12 cellular contexts compared by ENCODE assay signal in genomic region chr14:67881225-67881624, GRCh38.
DNase-seq lines count a peak whose midpoint lies in the region; ATAC-seq and TF ChIP-seq lines count a peak whose summit lies in the region.
"Had no signal": no experiment of that assay in that cellular context is flagged by ENCODE, and none has a peak within 500 bp of the region (broad histone marks: within the 10 kb centered on the region; RNA-seq: fewer than 3 reads in every experiment).

No MANE protein-coding gene starts in this region.

- H3K4me3 Mint-ChIP-seq in CD8-positive, alpha-beta T cell = no peak overlapping the region

- no peak overlapping the region for H3K9ac ChIP-seq in Loucy (ENCODE audit: low read depth, low read length, poor library complexity, severe bottlenecking)

- H3K36me3 ChIP-seq in CD8-positive, alpha-beta T cell (ENCODE audit: insufficient read depth, low read length) = no peaks in the 10 kb centered on the region
- H3K36me3 ChIP-seq in Loucy (ENCODE audit: insufficient read depth, low read length) (no peaks in the 10 kb centered on the region), gastroesophageal sphincter (no peaks in the 10 kb centered on the region)
- H3K36me3 ChIP-seq: right atrium auricular region had no signal

- DNase-seq in CD8-positive, alpha-beta T cell = peak in 1 of 7 experiments; percentile 14
- DNase-seq in SHP77 (lab: John Stamatoyannopoulos, UW) (no peak), LoVo (ENCODE audit: low spot score) (no peak)
- DNase-seq in stimulated activated naive CD4-positive, alpha-beta T cell (lab: John Stamatoyannopoulos, UW) = no peak
- DNase-seq: activated CD4-positive, alpha-beta T cell treated with anti-CD3 and anti-CD28 coated beads, Interleukin-2, amount 50 U/mL, for 1 hour; C1 segment of cervical spinal cord; NCI-H774 had no signal

- no peak for ATAC-seq in CD8-positive, alpha-beta T cell
- ATAC-seq in GM18909 (IDR thresholded peaks at IDR 0.05; ENCODE audit: poor library complexity, unreplicated experiment) = peak; percentile 97
- ATAC-seq in HG02759 (IDR thresholded peaks at IDR 0.05; ENCODE audit: unreplicated experiment) = peak; percentile 96
- ATAC-seq in gastroesophageal sphincter = no peak

- no peaks in the 10 kb centered on the region for H4K20me1 ChIP-seq in Loucy (ENCODE audit: insufficient read depth, low read length, poor library complexity, severe bottlenecking)

- no peak for TF ChIP-seq EP300 in gastroesophageal sphincter (IDR thresholded peaks at IDR 0.05)

- peak overlapping the region; percentile 36 for H3K4me2 ChIP-seq in Loucy (ENCODE audit: low read depth, low read length, poor library complexity, severe bottlenecking)

- H3K9me2 ChIP-seq in Loucy (replicated peaks; ENCODE audit: low read depth, low read length) = no peaks in the 10 kb centered on the region

- no peaks in the 10 kb centered on the region for H3K9me3 ChIP-seq in CD8-positive, alpha-beta T cell (ENCODE audit: low read length)
- no peaks in the 10 kb centered on the region for H3K9me3 ChIP-seq in Loucy (ENCODE audit: insufficient read depth, low read depth, low read length)
- no peaks in the 10 kb centered on the region for H3K9me3 ChIP-seq in gastroesophageal sphincter
- H3K9me3 ChIP-seq: right atrium auricular region had no signal

- CTCF ChIA-PET in CD8-positive, alpha-beta T cell (lab: Charles Lee) = interaction anchor here (0.8 kb wide), 1 partner anchor 14 kb away, joined by 3 read pairs; no protein-coding TSS in a partner anchor

- H3K27ac ChIP-seq in CD8-positive, alpha-beta T cell (ENCODE audit: low read depth, low read length) = no peak overlapping the region
- no peak overlapping the region for H3K27ac ChIP-seq in gastroesophageal sphincter
- H3K27ac ChIP-seq: right atrium auricular region had no signal

- H3K27me3 Mint-ChIP-seq in CD8-positive, alpha-beta T cell (ENCODE audit: low read depth) = no peaks in the 10 kb centered on the region

- intact Hi-C loops in CD8-positive, alpha-beta T cell (cut with DNase I, micrococcal nuclease) = no loop called here

- 61 to 86% methylated on average over 2 of the region's 2 CpGs for WGBS in gastroesophageal sphincter (ENCODE audit: low coverage in 1 of 2), 2 donors

- POLR2A ChIA-PET in CD8-positive, alpha-beta T cell (lab: Charles Lee) = no interaction called here

- H3K9me3 Mint-ChIP-seq in CD8-positive, alpha-beta T cell = no peaks in the 10 kb centered on the region

- TF ChIP-seq CTCF in CD8-positive, alpha-beta T cell (IDR thresholded peaks at IDR 0.05) = no peak
- TF ChIP-seq CTCF in Loucy (conservative IDR thresholded peaks at IDR 0.05; ENCODE audit: low read length) = no peak
- no peak for TF ChIP-seq CTCF in gastroesophageal sphincter (IDR thresholded peaks at IDR 0.05)

- no peak overlapping the region for H3K4me3 ChIP-seq in CD8-positive, alpha-beta T cell (ENCODE audit: low read depth, low read length)
- H3K4me3 ChIP-seq in Loucy (ENCODE audit: low read length, poor library complexity, severe bottlenecking) = no peak overlapping the region
- no peak overlapping the region for H3K4me3 ChIP-seq in gastroesophageal sphincter
- H3K4me3 ChIP-seq: right atrium auricular region had no signal

- H3K36me3 Mint-ChIP-seq in CD8-positive, alpha-beta T cell = peaks cover 2% of the 10 kb centered on the region

- H3K27ac Mint-ChIP-seq in CD8-positive, alpha-beta T cell = peak overlapping the region; percentile 37

- no peaks in the 10 kb centered on the region for H3F3A ChIP-seq in Loucy (ENCODE audit: low read depth)

- H3K4me1 Mint-ChIP-seq in CD8-positive, alpha-beta T cell (ENCODE audit: low read depth) = peaks cover 29% of the 10 kb centered on the region

- TF ChIP-seq POLR2A in gastroesophageal sphincter (IDR thresholded peaks at IDR 0.05) = no peak

- H3K4me1 ChIP-seq in CD8-positive, alpha-beta T cell (ENCODE audit: insufficient read depth, low read length) = peaks cover 9% of the 10 kb centered on the region
- H3K4me1 ChIP-seq in Loucy (ENCODE audit: insufficient read depth, low read length, poor library complexity, severe bottlenecking) (peaks cover 15% of the 10 kb centered on the region), gastroesophageal sphincter (peaks cover 0 to 6% (median 0%) of the 10 kb centered on the region in 3 donors)
- H3K4me1 ChIP-seq: right atrium auricular region had no signal

- no peaks in the 10 kb centered on the region for H3K79me2 ChIP-seq in Loucy (ENCODE audit: insufficient read depth, low read length)

- H2AFZ ChIP-seq in Loucy (ENCODE audit: low read length) = no peak overlapping the region

- no peaks in the 10 kb centered on the region for H3K27me3 ChIP-seq in CD8-positive, alpha-beta T cell (ENCODE audit: insufficient read depth, low read length)
- H3K27me3 ChIP-seq in Loucy (ENCODE audit: insufficient read depth, low read length, poor library complexity, severe bottlenecking) (no peaks in the 10 kb centered on the region), gastroesophageal sphincter (no peaks in the 10 kb centered on the region)
- H3K27me3 ChIP-seq: right atrium auricular region had no signal

Comparison
In these comparisons a context has a peak if more than half of its experiments do, and no peak if none do; other contexts are left out.
1. ATAC-seq: peak in GM18909 (single experiment) and HG02759 (single experiment); none in CD8-positive, alpha-beta T cell (single experiment) and gastroesophageal sphincter (single experiment).